In genomic region chr3:113912551-113913246, GRCh38 we compare ENCODE assay signal across 8 cellular contexts. TPM values are rescaled to one million over a fixed set of nuclear protein-coding genes. Genes with fewer than 3 reads are reported as not detected.
DNase-seq lines count a peak whose midpoint lies in the region; ATAC-seq, FAIRE-seq and TF ChIP-seq lines count a peak whose summit lies in the region.

No MANE protein-coding gene starts in this region.

- H3K27ac Mint-ChIP-seq in central memory CD8-positive, alpha-beta T cell (ENCODE audit: low read depth): peak overlapping the region; percentile 52

- DNase-seq in AG20443 (ENCODE audit: low spot score): peak; percentile 43
- DNase-seq in GM12891 (ENCODE audit: insufficient read length, low spot score): peak; percentile 11
- DNase-seq in MG63: peak; percentile 10
- DNase-seq in SJCRH30: peak; percentile 13 to 58
- DNase-seq in central memory CD8-positive, alpha-beta T cell (ENCODE audit: low spot score in 2 of 2): no peak
- DNase-seq in lower lobe of right lung: no peak
- no peak for DNase-seq in upper lobe of right lung

- H3K4me3 ChIP-seq in MG63 (no peak overlapping the region), SJCRH30 (no peak overlapping the region), lower lobe of right lung (no peak overlapping the region), upper lobe of right lung (no peak overlapping the region)

- H3K9me3 ChIP-seq in MG63: no peaks in the 10 kb centered on the region
- H3K9me3 ChIP-seq in SJCRH30 (replicated peaks): no peaks in the 10 kb centered on the region
- no peaks in the 10 kb centered on the region for H3K9me3 ChIP-seq in lower lobe of right lung
- no peaks in the 10 kb centered on the region for H3K9me3 ChIP-seq in upper lobe of right lung

- no peaks in the 10 kb centered on the region for H3K36me3 Mint-ChIP-seq in central memory CD8-positive, alpha-beta T cell (ENCODE audit: insufficient read depth)

- no peaks in the 10 kb centered on the region for H3K27me3 Mint-ChIP-seq in central memory CD8-positive, alpha-beta T cell

- H3K4me1 ChIP-seq in SJCRH30: no peaks in the 10 kb centered on the region
- peaks cover 5% of the 10 kb centered on the region for H3K4me1 ChIP-seq in lower lobe of right lung
- H3K4me1 ChIP-seq in upper lobe of right lung: no peaks in the 10 kb centered on the region

- H3K36me3 ChIP-seq in MG63: no peaks in the 10 kb centered on the region
- H3K36me3 ChIP-seq in SJCRH30: no peaks in the 10 kb centered on the region
- H3K36me3 ChIP-seq in lower lobe of right lung: no peaks in the 10 kb centered on the region
- H3K36me3 ChIP-seq in upper lobe of right lung: no peaks in the 10 kb centered on the region

- FAIRE-seq in GM12891 (lab: Jason Lieb, UNC): peak; percentile 89

- intact Hi-C loops in lower lobe of right lung (cut with DNase I): no loop called here
- intact Hi-C loops in upper lobe of right lung (cut with DNase I): no loop called here

- H3K9me3 Mint-ChIP-seq in central memory CD8-positive, alpha-beta T cell: no peaks in the 10 kb centered on the region

- no peak for TF ChIP-seq POLR2A in GM12891 (IDR thresholded peaks at IDR 0.05; ENCODE audit: low read depth, low read length)

- ATAC-seq in HG02610 (IDR thresholded peaks at IDR 0.05; ENCODE audit: unreplicated experiment) (peak; percentile 96), lower lobe of right lung (peak; percentile 89 to 97), upper lobe of right lung (peak; percentile 98)
- ATAC-seq in central memory CD8-positive, alpha-beta T cell (replicated peaks; ENCODE audit: extremely low read depth, poor library complexity, severe bottlenecking): peak; percentile 90

- 0 out of 2 replicates have a peak, but pooled peaks cover 3% of the 10 kb centered on the region for H3K27me3 ChIP-seq in MG63
- no peaks in the 10 kb centered on the region for H3K27me3 ChIP-seq in SJCRH30
- no peaks in the 10 kb centered on the region for H3K27me3 ChIP-seq in lower lobe of right lung (ENCODE audit: low read depth)
- no peaks in the 10 kb centered on the region for H3K27me3 ChIP-seq in upper lobe of right lung

- no peaks in the 10 kb centered on the region for H3K4me1 Mint-ChIP-seq in central memory CD8-positive, alpha-beta T cell

- no peak overlapping the region for H3K27ac ChIP-seq in SJCRH30
- no peak overlapping the region for H3K27ac ChIP-seq in lower lobe of right lung
- H3K27ac ChIP-seq in upper lobe of right lung: no peak overlapping the region

- H3K4me3 Mint-ChIP-seq in central memory CD8-positive, alpha-beta T cell: peak overlapping the region; percentile 44

- peak; percentile 56 for TF ChIP-seq CTCF in lower lobe of right lung (IDR thresholded peaks at IDR 0.05)
- TF ChIP-seq CTCF in upper lobe of right lung (IDR thresholded peaks at IDR 0.05): peak; percentile 57

TF ChIP-seq in GM12891, 5 proteins besides CTCF, POLR2A, EP300 and RAD21:
- TF ChIP-seq PAX5 (IDR thresholded peaks at IDR 0.05; ENCODE audit: insufficient read depth, low read length, severe bottlenecking) (no peak), SPI1 (IDR thresholded peaks at IDR 0.05; ENCODE audit: low read depth, low read length) (no peak), TAF1 (IDR thresholded peaks at IDR 0.05; ENCODE audit: low read depth, low read length) (no peak), POLR2AphosphoS5 (IDR thresholded peaks at IDR 0.05; ENCODE audit: low read depth, low read length) (no peak), POU2F2 (IDR thresholded peaks at IDR 0.05; ENCODE audit: low read depth, low read length) (no peak)

RNA-seq across cellular contexts. Expression of gene ZDHHC23, which starts 35.1 kb away (rescaled TPM):
- 0.87 TPM for polyA plus RNA-seq in GM12891 (2012; ENCODE audit: low read depth, missing spikeins)
- total RNA-seq in MG63 (2014; rRNA removed; shearing (Covaris generic); ENCODE audit: low replicate concordance): 5.8 and 8.5 TPM in 2 replicates
- total RNA-seq in SJCRH30 (2014; rRNA removed; shearing (Covaris generic)): 2.2 and 2.3 TPM in 2 replicates
- total RNA-seq in lower lobe of right lung (9.7 TPM), upper lobe of right lung (15.0 TPM)

Comparison
In these comparisons a context has a peak if more than half of its experiments do, and no peak if none do; other contexts are left out.
1. DNase-seq: peak in AG20443 (single experiment), GM12891 (single experiment), MG63 (single experiment) and SJCRH30 (2 of 2); none in central memory CD8-positive, alpha-beta T cell (0 of 2), lower lobe of right lung (single experiment) and upper lobe of right lung (single experiment).
2. Peak in every context shown above with its lines, with median percentiles within 50 percentile points of each other: ATAC-seq.